ENCODE assay signal across 12 cellular contexts in the genomic region with DNA sequence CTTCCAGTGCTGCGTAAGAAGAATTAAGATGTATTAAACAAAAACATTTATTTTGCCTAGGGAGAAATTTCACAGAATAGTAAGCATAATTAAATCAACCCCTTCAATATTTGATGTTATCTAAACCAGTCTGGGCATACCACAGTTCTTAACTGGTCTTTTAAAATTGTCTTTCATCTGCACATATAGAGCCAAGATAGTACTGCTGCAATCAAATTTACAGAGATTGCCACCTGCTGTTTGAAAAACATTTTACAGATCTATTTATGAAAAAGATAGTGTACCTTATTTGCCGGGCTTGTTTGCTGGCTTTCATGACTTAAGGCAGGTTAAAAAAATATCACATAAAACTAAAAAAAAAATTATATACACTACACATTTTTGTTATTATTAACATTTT.
DNase-seq lines count a peak whose midpoint lies in the region; ATAC-seq and TF ChIP-seq lines count a peak whose summit lies in the region.
"Had no signal": no experiment of that assay in that cellular context is flagged by ENCODE, and none has a peak within 500 bp of the region (broad histone marks: within the 10 kb centered on the region; RNA-seq: fewer than 3 reads in every experiment).

No MANE protein-coding gene starts in this region.

- H3K27me3 ChIP-seq in cardiac muscle cell (no peaks in the 10 kb centered on the region), heart left ventricle (no peaks in the 10 kb centered on the region)
- H3K27me3 ChIP-seq: BLaER1 treated with 17β-estradiol and CSF1 and Interleukin-3, amounts not matched to agents 10 nM and 100 nM; suprapubic skin had no signal

- DNase-seq in cardiac muscle cell (ENCODE audit: low read depth in 1 of 2, low spot score in 1 of 2), result peak; percentile 3 to 5
- no peak for DNase-seq in heart left ventricle
- peak; percentile 24 for DNase-seq in NCI-H748 treated with DMSO at 0.1 percent for 48 hours (lab: John Stamatoyannopoulos, UW)
- DNase-seq in epithelial cell of esophagus (ENCODE audit: low read depth), result peak; percentile 6
- DNase-seq in DMS79 (lab: John Stamatoyannopoulos, UW), result no peak
- DNase-seq: left colon had no signal

- no peaks in the 10 kb centered on the region for H3K4me1 ChIP-seq in cardiac muscle cell (ENCODE audit: low read depth)
- no peaks in the 10 kb centered on the region for H3K4me1 ChIP-seq in heart left ventricle
- H3K4me1 ChIP-seq: suprapubic skin had no signal

- H3K4me3 ChIP-seq in cardiac muscle cell, result no peak overlapping the region
- no peak overlapping the region for H3K4me3 ChIP-seq in heart left ventricle
- H3K4me3 ChIP-seq in epithelial cell of esophagus (ENCODE audit: low read length), result no peak overlapping the region
- H3K4me3 ChIP-seq: BLaER1 treated with 17β-estradiol and CSF1 and Interleukin-3, amounts not matched to agents 10 nM and 100 nM; skin epidermis; suprapubic skin had no signal

- H3K27ac ChIP-seq in cardiac muscle cell (no peak overlapping the region), heart left ventricle (no peak overlapping the region)
- H3K27ac ChIP-seq: BLaER1 treated with 17β-estradiol and CSF1 and Interleukin-3, amounts not matched to agents 10 nM and 100 nM; skin epidermis; suprapubic skin had no signal

- no peaks in the 10 kb centered on the region for H3K36me3 ChIP-seq in cardiac muscle cell
- H3K36me3 ChIP-seq in heart left ventricle, result no peaks in the 10 kb centered on the region
- H3K36me3 ChIP-seq: BLaER1 treated with 17β-estradiol and CSF1 and Interleukin-3, amounts not matched to agents 10 nM and 100 nM; suprapubic skin had no signal

- 51 to 58% (median 52%) methylated on average over 2 of the region's 2 CpGs for WGBS in heart left ventricle, 4 donors

- no peak for TF ChIP-seq POLR2A in heart left ventricle (IDR thresholded peaks at IDR 0.05)

- ATAC-seq in heart left ventricle, result no peak
- ATAC-seq in GM21526 (IDR thresholded peaks at IDR 0.05; ENCODE audit: low FRiP score, unreplicated experiment), result no peak
- ATAC-seq in HG03520 (IDR thresholded peaks at IDR 0.05; ENCODE audit: unreplicated experiment), result no peak
- no peak for ATAC-seq in HG02852 (IDR thresholded peaks at IDR 0.05; ENCODE audit: unreplicated experiment)
- ATAC-seq: left colon had no signal

- TF ChIP-seq CTCF in cardiac muscle cell (IDR thresholded peaks at IDR 0.05; ENCODE audit: low read depth, low read length) (peak; percentile 10), heart left ventricle (IDR thresholded peaks at IDR 0.05) (peak in 5 of 12 donors; percentile 18 to 37 (median 35)), epithelial cell of esophagus (IDR thresholded peaks at IDR 0.05; ENCODE audit: insufficient read depth, low read depth, low read length, missing control alignments) (peak; percentile 23)

- H3K9me3 ChIP-seq in cardiac muscle cell (ENCODE audit: low read depth) (no peaks in the 10 kb centered on the region), heart left ventricle (no peaks in the 10 kb centered on the region)
- H3K9me3 ChIP-seq: BLaER1 treated with 17β-estradiol and CSF1 and Interleukin-3, amounts not matched to agents 10 nM and 100 nM; suprapubic skin had no signal

- intact Hi-C loops in heart left ventricle (cut with DNase I), result loop anchor here in 2 of 10 donors (10.0 kb wide), 2 partner anchors 84 to 324 kb away; a partner anchor contains a TSS

Comparison
In these comparisons a context has a peak if more than half of its experiments do, and no peak if none do; other contexts are left out.
1. DNase-seq: peak in cardiac muscle cell (2 of 2), NCI-H748 treated with DMSO at 0.1 percent for 48 hours (single experiment) and epithelial cell of esophagus (single experiment); none in heart left ventricle (0 of 5) and DMS79 (single experiment).